In genomic region chr16:67246945-67247697, GRCh38 we compare ENCODE assay signal across 8 cellular contexts. TPM values are rescaled to one million over a fixed set of nuclear protein-coding genes. Genes with fewer than 3 reads are reported as not detected.
DNase-seq lines count a peak whose midpoint lies in the region; ATAC-seq and TF ChIP-seq lines count a peak whose summit lies in the region.

Gene FHOD1 (minus strand): TSS chr16:67247481. CDS start chr16:67247410, 71 bp downstream.

- WGBS in spleen, 5 donors, result 0 to 1% (median 0%) methylated on average over 35 to 66 of the region's 66 CpGs

- H3K27me3 ChIP-seq in spleen (replicated peaks in 1 of 7), result peaks cover 0 to 30% (median 7%) of the 10 kb centered on the region in 7 donors

- H3K36me3 ChIP-seq in spleen, result peaks cover 0 to 10% (median 0%) of the 10 kb centered on the region in 6 donors

- H3K9me3 ChIP-seq in spleen, result no peaks in the 10 kb centered on the region

- peak in 2 of 3 donors; percentile 51 to 91 for TF ChIP-seq POLR2A in spleen (IDR thresholded peaks at IDR 0.05)

- H3K4me3 ChIP-seq in spleen, result peak within 1 kb of the TSS; percentile 65 to 95 (median 93)

- intact Hi-C loops in spleen (cut with DNase I; ENCODE audit: low total_unique reads), result no loop called here

- ATAC-seq in GM19035 (IDR thresholded peaks at IDR 0.05; ENCODE audit: unreplicated experiment) (peak; percentile 44), HG03342 (IDR thresholded peaks at IDR 0.05; ENCODE audit: unreplicated experiment) (peak; percentile 44)

- TF ChIP-seq CTCF in AG09319 (IDR thresholded peaks at IDR 0.05; ENCODE audit: low read depth, low read length) (no peak), spleen (IDR thresholded peaks at IDR 0.05 in 8 of 11, conservative IDR thresholded peaks at IDR 0.05 in 3 of 11) (peak in 5 of 11 experiments; percentile 11 to 38 (median 22))

- DNase-seq in AG09319 (ENCODE audit: extremely low read depth, low read depth) (peak; percentile 86), NCI-H446 (lab: John Stamatoyannopoulos, UW) (peak; percentile 42 to 89), caudate nucleus (lab: John Stamatoyannopoulos, UW) (peak; percentile 26 to 96 (median 88)), inferior parietal cortex (ENCODE audit: extremely low spot score) (peak; percentile 88), spleen (peak; percentile 99)
- peak; percentile 86 to 98 (median 94) for DNase-seq in activated CD4-positive, CD25-positive, alpha-beta regulatory T cell (lab: John Stamatoyannopoulos, UW)

- H3K27ac ChIP-seq in caudate nucleus (ENCODE audit: low read depth, low read length), result peak within 1 kb of the TSS; percentile 59
- H3K27ac ChIP-seq in spleen, result peak within 1 kb of the TSS; percentile 89 to 96 (median 92)

- peaks cover 41 to 88% (median 67%) of the 10 kb centered on the region in 6 donors for H3K4me1 ChIP-seq in spleen

RNA-seq across cellular contexts. Expression of gene FHOD1, which starts in this region (rescaled TPM):
- 100 to 1,000 TPM in 6 of 7 donors, 10 to 100 TPM in 1; 97.3 to 304 (median 145) TPM for total RNA-seq in spleen
- 100 to 1,000 TPM in 2 of 3 donors, 10 to 100 TPM in 1; 45.6 to 193 (median 149) TPM for polyA plus RNA-seq in spleen

Comparison
In these comparisons a context has a peak if more than half of its experiments do, and no peak if none do; other contexts are left out.
1. Peak in every context shown above with its lines: DNase-seq, ATAC-seq, H3K4me3 ChIP-seq and H3K27ac ChIP-seq.